ENCODE assay signal across 8 cellular contexts in the genomic region with DNA sequence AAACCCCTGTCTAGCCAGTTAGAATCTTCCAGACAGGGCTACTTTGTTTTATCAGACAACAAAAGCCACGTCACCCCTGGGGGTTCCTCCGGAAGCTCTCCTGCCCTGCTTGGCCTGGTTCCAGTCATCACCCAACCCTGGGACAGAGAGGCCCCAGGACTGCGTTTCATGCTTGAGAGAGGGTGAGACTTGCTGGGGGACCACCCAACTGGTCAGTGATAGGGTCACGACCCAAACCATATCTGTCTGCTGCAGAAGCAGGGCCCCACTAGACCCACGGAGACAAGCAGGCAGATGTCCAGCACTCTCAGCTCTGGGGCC. TPM values are rescaled to one million over a fixed set of nuclear protein-coding genes. Genes with fewer than 3 reads are reported as not detected.
A peak's percentile ranks its signal among the peaks of the same experiment; 100 is the strongest.
DNase-seq lines count a peak whose midpoint lies in the region; ATAC-seq and TF ChIP-seq lines count a peak whose summit lies in the region.

No MANE protein-coding gene starts in this region.

- H3K23ac ChIP-seq in mesenchymal stem cell (ENCODE audit: low read length in 2 of 2), result peak overlapping the region in 1 of 2 experiments; percentile 16

- TF ChIP-seq CTCF in coronary artery (IDR thresholded peaks at IDR 0.05), result no peak

- H3K79me1 ChIP-seq in mesenchymal stem cell (replicated peaks; ENCODE audit: low read length, poor library complexity, severe bottlenecking), result peaks cover 20% of the 10 kb centered on the region

- no peak overlapping the region for H2AK5ac ChIP-seq in mesenchymal stem cell (ENCODE audit: low read length, severe bottlenecking)

- peak overlapping the region; percentile 6 for H2BK15ac ChIP-seq in mesenchymal stem cell (ENCODE audit: low read depth, poor library complexity, severe bottlenecking)

- intact Hi-C loops in aorta (cut with DNase I), result loop anchor here in 1 of 2 donors (5.0 kb wide), 1 partner anchor 60 kb away; no protein-coding TSS in a partner anchor

- H3K36me3 ChIP-seq in mesenchymal stem cell (ENCODE audit: control insufficient read depth in 1 of 2, insufficient read depth in 2 of 2, low read depth in 1 of 2, low read length in 2 of 2), result peaks cover 17 to 45% of the 10 kb centered on the region in 2 experiments
- H3K36me3 ChIP-seq in aorta (ENCODE audit: control insufficient read depth in 1 of 2, insufficient read depth in 2 of 2, low read length in 1 of 2), result no peaks in the 10 kb centered on the region

- H3K9me3 ChIP-seq in mesenchymal stem cell (ENCODE audit: control insufficient read depth, low read length), result no peaks in the 10 kb centered on the region
- no peaks in the 10 kb centered on the region for H3K9me3 ChIP-seq in aorta (ENCODE audit: control insufficient read depth, low read length)

- no peak overlapping the region for H4K8ac ChIP-seq in mesenchymal stem cell (ENCODE audit: low read length)

- H2AFZ ChIP-seq in mesenchymal stem cell (ENCODE audit: low read depth, low read length), result no peak overlapping the region

- H3K4me1 ChIP-seq in mesenchymal stem cell (ENCODE audit: control insufficient read depth, insufficient read depth, low read depth, low read length) (peaks cover 35% of the 10 kb centered on the region), aorta (ENCODE audit: control insufficient read depth in 1 of 2, insufficient read depth in 2 of 2, low read length in 2 of 2) (no peaks in the 10 kb centered on the region)

- peak overlapping the region in 1 of 2 experiments; percentile 46 for H3K18ac ChIP-seq in mesenchymal stem cell (ENCODE audit: low read depth in 1 of 2, low read length in 2 of 2)

- peak overlapping the region; percentile 83 for H3K4me2 ChIP-seq in mesenchymal stem cell (ENCODE audit: low read length, poor library complexity, severe bottlenecking)

- H2BK12ac ChIP-seq in mesenchymal stem cell (ENCODE audit: low read length in 2 of 2), result peak overlapping the region in 1 of 2 experiments; percentile 8

- no peak for ATAC-seq in aorta (ENCODE audit: low FRiP score)

- DNase-seq in activated CD4-positive, alpha-beta T cell treated with anti-CD3 and anti-CD28 coated beads for 48 hours, result peak; percentile 39
- no peak for DNase-seq in activated CD4-positive, alpha-beta T cell treated with anti-CD3 and anti-CD28 coated beads for 1 hour
- DNase-seq in RKO (ENCODE audit: low spot score) (peak; percentile 82), coronary artery (ENCODE audit: low spot score) (peak; percentile 81), mesenchymal stem cell (peak; percentile 53), aorta (peak; percentile 62 to 74), foreskin melanocyte (no peak), NCI-H1105 (lab: John Stamatoyannopoulos, UW) (no peak)

- WGBS in mesenchymal stem cell, result 33% methylated on average over 5 of the region's 5 CpGs
- WGBS in aorta, 2 donors, result 43 to 51% methylated on average over 5 of the region's 5 CpGs

- peak overlapping the region in 1 of 2 experiments; percentile 44 for H3K14ac ChIP-seq in mesenchymal stem cell (ENCODE audit: low read length in 2 of 2)

- H3K27ac ChIP-seq in coronary artery, result peak overlapping the region; percentile 79 to 94
- H3K27ac ChIP-seq in mesenchymal stem cell (ENCODE audit: low read length, poor library complexity, severe bottlenecking), result no peak overlapping the region
- H3K27ac ChIP-seq in aorta (ENCODE audit: low read depth in 1 of 2, low read length in 2 of 2), result no peak overlapping the region

- peak overlapping the region; percentile 75 for H3K9ac ChIP-seq in mesenchymal stem cell (ENCODE audit: low read length)

- peak overlapping the region; percentile 57 for H4K91ac ChIP-seq in mesenchymal stem cell (ENCODE audit: low read length)

- H3K4ac ChIP-seq in mesenchymal stem cell (ENCODE audit: low read depth in 1 of 2, low read length in 2 of 2), result peak overlapping the region; percentile 5 to 40

- H3K27me3 ChIP-seq in mesenchymal stem cell (ENCODE audit: control insufficient read depth in 1 of 2, insufficient read depth in 1 of 2, low read length in 2 of 2) (no peaks in the 10 kb centered on the region), aorta (ENCODE audit: control insufficient read depth in 1 of 2, insufficient read depth in 2 of 2, low read length in 1 of 2) (no peaks in the 10 kb centered on the region)

- H2BK120ac ChIP-seq in mesenchymal stem cell (ENCODE audit: low read depth, low read length), result peak overlapping the region; percentile 40

- H2BK5ac ChIP-seq in mesenchymal stem cell (ENCODE audit: low read depth, low read length, poor library complexity, severe bottlenecking), result no peak overlapping the region

- H3K4me3 ChIP-seq in coronary artery (peak overlapping the region; percentile 86), mesenchymal stem cell (ENCODE audit: insufficient read depth in 1 of 2, low read depth in 1 of 2, low read length in 2 of 2) (peak overlapping the region; percentile 82 to 89), aorta (ENCODE audit: low read length in 2 of 2) (no peak overlapping the region)

RNA-seq across cellular contexts. Expression of a gene that starts 1.2 kb away (rescaled TPM):
- 107 TPM for polyA plus RNA-seq in mesenchymal stem cell (2013, experiment 1 of 2)
- 105 TPM for polyA plus RNA-seq in mesenchymal stem cell (2013, experiment 2 of 2)
- 10 to 100 TPM; 29.6 to 33.0 TPM for total RNA-seq in aorta
- polyA plus RNA-seq in aorta, result 100 to 1,000 TPM in 1 of 2 donors, 10 to 100 TPM in 1; 46.3 to 148 TPM

RNA-seq across cellular contexts. Expression of a gene that starts 3.9 kb away (rescaled TPM):
- 58.9 TPM for polyA plus RNA-seq in mesenchymal stem cell (2013, experiment 1 of 2)
- 60.7 TPM for polyA plus RNA-seq in mesenchymal stem cell (2013, experiment 2 of 2)
- total RNA-seq in aorta, result 10 to 100 TPM in 1 of 2 donors, 1 to 10 TPM in 1; 9.1 to 14.0 TPM
- 1 to 10 TPM; 4.5 to 7.1 TPM for polyA plus RNA-seq in aorta

RNA-seq across cellular contexts. Expression of a gene that starts 37.3 kb away (rescaled TPM):
- polyA plus RNA-seq in mesenchymal stem cell (2013, experiment 1 of 2), result not detected
- 0.04 TPM for polyA plus RNA-seq in mesenchymal stem cell (2013, experiment 2 of 2)
- total RNA-seq in aorta, result 100 to 1,000 TPM; 339 to 651 TPM
- 100 to 1,000 TPM in 1 of 2 donors, 10 to 100 TPM in 1; 54.2 to 207 TPM for polyA plus RNA-seq in aorta

Comparison
In these comparisons a context has a peak if more than half of its experiments do, and no peak if none do; other contexts are left out.
1. DNase-seq: peak in activated CD4-positive, alpha-beta T cell treated with anti-CD3 and anti-CD28 coated beads for 48 hours (single experiment), RKO (single experiment), coronary artery (single experiment), mesenchymal stem cell (single experiment) and aorta (2 of 2); none in activated CD4-positive, alpha-beta T cell treated with anti-CD3 and anti-CD28 coated beads for 1 hour (single experiment), foreskin melanocyte (single experiment) and NCI-H1105 (single experiment).
2. H3K27ac ChIP-seq: peak in coronary artery (2 of 2); none in mesenchymal stem cell (single experiment) and aorta (0 of 2).
3. H3K4me3 ChIP-seq: peak in coronary artery (single experiment) and mesenchymal stem cell (2 of 2); none in aorta (0 of 2).